27 cellular contexts compared by ENCODE assay signal in the genomic region with DNA sequence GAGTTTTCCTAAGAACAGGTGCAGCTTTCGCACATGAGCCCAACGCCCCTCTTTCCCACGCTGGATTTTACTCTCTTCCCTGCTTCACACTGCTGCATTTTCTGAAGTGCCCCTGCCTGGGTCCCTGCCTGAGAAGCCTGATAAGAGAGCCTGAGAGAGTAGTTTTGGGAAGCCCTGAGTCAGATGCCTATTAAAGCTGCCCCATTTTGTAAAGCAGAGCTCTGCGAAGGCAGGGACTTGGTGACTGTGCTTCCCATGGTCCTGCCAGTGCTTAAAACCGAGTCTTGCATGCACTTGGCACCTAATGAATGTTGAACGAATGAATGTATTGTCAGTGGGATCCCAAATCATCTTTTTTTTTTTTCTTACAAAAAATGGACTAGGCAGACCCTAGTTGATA. TPM values are rescaled to one million over a fixed set of nuclear protein-coding genes. Genes with fewer than 3 reads are reported as not detected.
"Had no signal": no experiment of that assay in that cellular context is flagged by ENCODE, and none has a peak within 500 bp of the region (broad histone marks: within the 10 kb centered on the region; RNA-seq: fewer than 3 reads in every experiment).

No MANE protein-coding gene starts in this region.

- H3K4me3 ChIP-seq: pancreas, prostate gland, right lobe of liver, sigmoid colon, stomach, thoracic aorta, thyroid gland, tibial nerve, upper lobe of left lung, vagina had no signal

- H3K27me3 ChIP-seq: pancreas, right lobe of liver, sigmoid colon, stomach, thyroid gland, tibial nerve, upper lobe of left lung, vagina had no signal

- ATAC-seq: naive thymus-derived CD4-positive, alpha-beta T cell; natural killer cell; pancreas; right lobe of liver; stimulated activated effector memory CD8-positive, alpha-beta T cell treated with anti-CD3 and anti-CD28 coated beads, Interleukin-12 subunit alpha, Interleukin-12 subunit beta, amount 100 ng/mL, for 72 hours; stimulated activated naive B cell treated with anti-CD40 and anti-IgM and Interleukin-4, amounts not matched to agents 10 μg/mL and 1 μg/mL and 100 μg/mL, for 72 hours had no signal

- H3K27ac ChIP-seq: neutrophil, pancreas, prostate gland, right lobe of liver, sigmoid colon, stomach, thoracic aorta, thyroid gland, tibial nerve, upper lobe of left lung, vagina had no signal

- H3K9me3 ChIP-seq: neutrophil, pancreas, prostate gland, right lobe of liver, sigmoid colon, stomach, thoracic aorta, thyroid gland, tibial nerve, upper lobe of left lung, vagina had no signal

- H3K4me1 ChIP-seq: pancreas, prostate gland, right lobe of liver, stomach, thyroid gland, tibial nerve, upper lobe of left lung, vagina had no signal

- H3K36me3 ChIP-seq: neutrophil, pancreas, prostate gland, right lobe of liver, sigmoid colon, stomach, thoracic aorta, thyroid gland, tibial nerve, upper lobe of left lung, vagina had no signal

- DNase-seq: naive thymus-derived CD4-positive, alpha-beta T cell; natural killer cell; nucleus accumbens; pancreas; retina; right cardiac atrium; right lobe of liver; sigmoid colon; small intestine; stimulated activated CD4-positive, alpha-beta T cell treated with anti-CD3 and anti-CD28 coated beads, Interleukin-15, amount 100 ng/mL, for 24 hours; stimulated activated CD4-positive, alpha-beta T cell treated with anti-CD3 and anti-CD28 coated beads, Interleukin-2, amount 100 ng/mL, for 24 hours; stimulated activated CD4-positive, alpha-beta T cell treated with anti-CD3 and anti-CD28 coated beads, Interleukin-2, amount 100 ng/mL, for 48 hours; stimulated activated CD4-positive, alpha-beta T cell treated with anti-CD3 and anti-CD28 coated beads, Interleukin-4, amount 100 ng/mL, for 24 hours; stimulated activated naive B cell treated with anti-CD40 and anti-IgM and Interleukin-4, amounts not matched to agents 10 μg/mL and 1 μg/mL and 100 μg/mL, for 72 hours; stimulated activated naive CD4-positive, alpha-beta T cell treated with Interleukin-2 at 50 U/mL for 16 hours; stomach; thyroid gland; trophoblast cell; upper lobe of left lung had no signal

RNA-seq across cellular contexts. Expression of a gene that starts 18.2 kb away (rescaled TPM):
- total RNA-seq: osteocyte, pulmonary artery endothelial cell, right lobe of liver had no signal
